In the genomic region with DNA sequence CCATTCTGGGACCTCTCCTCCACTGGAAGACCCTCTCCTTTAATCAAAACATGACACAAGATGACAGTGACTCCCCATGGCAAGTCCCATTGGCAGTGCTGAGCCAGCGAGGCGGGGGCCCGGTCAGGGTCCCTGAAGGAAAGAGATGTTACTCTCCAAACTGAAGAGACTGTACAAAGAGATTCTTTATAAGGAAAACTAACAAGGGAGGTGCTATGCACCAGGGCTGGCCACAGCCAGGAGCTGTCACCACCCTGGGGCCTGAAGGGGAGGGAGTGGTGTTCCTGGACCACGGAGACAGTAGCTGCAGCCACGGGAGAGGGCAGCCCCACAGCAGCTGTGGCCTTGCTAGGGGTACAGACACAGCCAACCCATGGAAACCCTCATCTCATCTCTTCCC, we compare ENCODE assay signal across 11 cellular contexts.
DNase-seq lines count a peak whose midpoint lies in the region; ATAC-seq, FAIRE-seq and TF ChIP-seq lines count a peak whose summit lies in the region.
"Had no signal": no experiment of that assay in that cellular context is flagged by ENCODE, and none has a peak within 500 bp of the region (broad histone marks: within the 10 kb centered on the region; RNA-seq: fewer than 3 reads in every experiment).

No MANE protein-coding gene starts in this region.

- WGBS in pancreas, 2 donors = 85 to 93% methylated on average over 5 of the region's 5 CpGs

- no peaks in the 10 kb centered on the region for H3K27me3 Mint-ChIP-seq in WTC11 (ENCODE audit: low read depth)

- H3K9me3 Mint-ChIP-seq in WTC11 = peaks cover 4% of the 10 kb centered on the region; the same call in 1 of the 2 replicates

- no peaks in the 10 kb centered on the region for H3K27me3 ChIP-seq in HL-60 (ENCODE audit: insufficient read depth, poor library complexity, severe bottlenecking)
- no peaks in the 10 kb centered on the region for H3K27me3 ChIP-seq in pancreas
- H3K27me3 ChIP-seq: dorsolateral prefrontal cortex had no signal

- H3K36me3 Mint-ChIP-seq in WTC11 = 0 out of 2 replicates have a peak, but pooled peaks cover 2% of the 10 kb centered on the region

- DNase-seq in HL-60 (ENCODE audit: low read depth in 1 of 2, low spot score in 1 of 2) (no peak), WTC11 (ENCODE audit: low spot score) (no peak), Right ventricle myocardium superior (peak; percentile 71), posterior vena cava (ENCODE audit: low spot score) (peak; percentile 63), retina (no peak), pancreas (no peak)
- DNase-seq: DMS 273 treated with DMSO at 0.1 percent for 48 hours, dorsolateral prefrontal cortex, NCI-H2081 treated with DMSO at 0.1 percent for 48 hours had no signal

- CTCF ChIA-PET in WTC11 (lab: Charles Lee) = interaction anchor here (1.0 kb wide), 2 partner anchors 37 to 120 kb away, joined by 3 to 5 read pairs; no protein-coding TSS in a partner anchor

- H3K27ac ChIP-seq in HL-60 (replicated peaks) (peak overlapping the region; percentile 87), pancreas (no peak overlapping the region)
- H3K27ac ChIP-seq: dorsolateral prefrontal cortex had no signal

- intact Hi-C loops in Right ventricle myocardium superior (cut with DNase I) = no loop called here
- intact Hi-C loops in posterior vena cava (cut with DNase I) = loop anchor here in 1 of 2 donors (10.0 kb wide), 1 partner anchor 117 kb away; no protein-coding TSS in a partner anchor
- intact Hi-C loops in pancreas (cut with DNase I) = no loop called here

- no peaks in the 10 kb centered on the region for H3K36me3 ChIP-seq in pancreas

- no peaks in the 10 kb centered on the region for H3K9me3 ChIP-seq in pancreas

- H3K27ac Mint-ChIP-seq in WTC11 = peak overlapping the region; percentile 43; the same call in 1 of the 2 replicates

- no peaks in the 10 kb centered on the region for H3K4me1 ChIP-seq in pancreas

- no peaks in the 10 kb centered on the region for H3K4me1 Mint-ChIP-seq in WTC11

- H3K4me3 Mint-ChIP-seq in WTC11 = no peak overlapping the region

- POLR2A ChIA-PET in WTC11 (lab: Charles Lee) = no interaction called here

- ATAC-seq in WTC11 (no peak), Right ventricle myocardium superior (ENCODE audit: poor library complexity) (peak; percentile 85), HG03565 (IDR thresholded peaks at IDR 0.05; ENCODE audit: unreplicated experiment) (no peak), pancreas (no peak)
- ATAC-seq: SK-N-SH treated with all-trans-retinoic acid at 6 μM for 48 hours had no signal

- TF ChIP-seq CTCF in HL-60 (IDR thresholded peaks at IDR 0.05; ENCODE audit: insufficient read depth, low read length) (no peak), WTC11 (IDR thresholded peaks at IDR 0.05) (no peak), pancreas (IDR thresholded peaks at IDR 0.05) (no peak)

- FAIRE-seq in pancreas (lab: Jason Lieb, UNC) = no peak

- H3K4me3 ChIP-seq in HL-60 (replicated peaks; ENCODE audit: insufficient read depth, low read length) (no peak overlapping the region), pancreas (no peak overlapping the region)
- H3K4me3 ChIP-seq: dorsolateral prefrontal cortex had no signal

TF ChIP-seq in WTC11, 78 proteins besides CTCF, POLR2A, EP300 and RAD21 (continues in another document):
- TF ChIP-seq, protein P1, sequence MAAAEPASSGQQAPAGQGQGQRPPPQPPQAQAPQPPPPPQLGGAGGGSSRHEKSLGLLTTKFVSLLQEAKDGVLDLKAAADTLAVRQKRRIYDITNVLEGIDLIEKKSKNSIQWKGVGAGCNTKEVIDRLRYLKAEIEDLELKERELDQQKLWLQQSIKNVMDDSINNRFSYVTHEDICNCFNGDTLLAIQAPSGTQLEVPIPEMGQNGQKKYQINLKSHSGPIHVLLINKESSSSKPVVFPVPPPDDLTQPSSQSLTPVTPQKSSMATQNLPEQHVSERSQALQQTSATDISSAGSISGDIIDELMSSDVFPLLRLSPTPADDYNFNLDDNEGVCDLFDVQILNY (CRISPR knock-in tag; IDR thresholded peaks at IDR 0.05) = no peak
- TF ChIP-seq, protein P2, sequence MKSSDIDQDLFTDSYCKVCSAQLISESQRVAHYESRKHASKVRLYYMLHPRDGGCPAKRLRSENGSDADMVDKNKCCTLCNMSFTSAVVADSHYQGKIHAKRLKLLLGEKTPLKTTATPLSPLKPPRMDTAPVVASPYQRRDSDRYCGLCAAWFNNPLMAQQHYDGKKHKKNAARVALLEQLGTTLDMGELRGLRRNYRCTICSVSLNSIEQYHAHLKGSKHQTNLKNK (CRISPR knock-in tag; IDR thresholded peaks at IDR 0.05) = no peak
- TF ChIP-seq ZBTB21 (CRISPR knock-in tag; IDR thresholded peaks at IDR 0.05; ENCODE audit: borderline replicate concordance) = no peak
- TF ChIP-seq CREM (CRISPR knock-in tag; IDR thresholded peaks at IDR 0.05) = no peak
- TF ChIP-seq IRF2 (CRISPR knock-in tag; IDR thresholded peaks at IDR 0.05; ENCODE audit: borderline replicate concordance, low read depth) = no peak
- TF ChIP-seq, protein P3, sequence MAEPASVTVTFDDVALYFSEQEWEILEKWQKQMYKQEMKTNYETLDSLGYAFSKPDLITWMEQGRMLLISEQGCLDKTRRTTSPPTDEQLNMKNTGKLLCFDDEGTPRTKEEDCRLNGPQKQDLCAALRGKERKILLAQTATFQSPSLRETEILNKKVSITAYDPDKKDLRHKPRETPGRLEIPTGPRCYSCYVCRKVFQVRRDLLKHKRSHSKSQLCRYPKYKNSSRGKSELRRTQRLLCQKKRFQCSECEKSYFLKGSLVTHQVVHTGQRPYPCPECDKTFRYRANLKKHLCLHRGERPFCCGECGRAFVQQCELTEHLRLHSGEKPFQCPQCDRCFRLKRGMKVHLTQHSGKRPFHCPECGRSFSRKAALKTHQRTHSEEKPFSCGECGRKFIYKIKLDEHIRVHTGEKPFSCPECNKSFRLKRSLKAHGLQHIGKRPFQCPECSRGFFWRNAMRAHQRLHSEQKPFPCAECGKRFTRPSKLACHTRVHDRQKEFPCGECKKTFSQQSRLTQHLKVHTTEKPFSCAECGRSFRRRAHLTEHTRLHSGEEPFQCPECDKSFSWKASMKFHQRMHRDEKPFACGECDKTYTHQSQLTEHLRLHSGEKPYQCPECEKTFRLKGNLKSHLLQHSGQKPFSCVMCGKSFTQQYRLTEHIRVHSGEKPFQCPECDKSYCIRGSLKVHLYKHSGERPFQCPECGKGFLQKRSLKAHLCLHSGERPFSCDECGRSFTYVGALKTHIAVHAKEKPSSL (CRISPR knock-in tag; conservative IDR thresholded peaks at IDR 0.05) = no peak
- no peak for TF ChIP-seq TP53 (CRISPR knock-in tag; IDR thresholded peaks at IDR 0.05)
- TF ChIP-seq, protein P4, sequence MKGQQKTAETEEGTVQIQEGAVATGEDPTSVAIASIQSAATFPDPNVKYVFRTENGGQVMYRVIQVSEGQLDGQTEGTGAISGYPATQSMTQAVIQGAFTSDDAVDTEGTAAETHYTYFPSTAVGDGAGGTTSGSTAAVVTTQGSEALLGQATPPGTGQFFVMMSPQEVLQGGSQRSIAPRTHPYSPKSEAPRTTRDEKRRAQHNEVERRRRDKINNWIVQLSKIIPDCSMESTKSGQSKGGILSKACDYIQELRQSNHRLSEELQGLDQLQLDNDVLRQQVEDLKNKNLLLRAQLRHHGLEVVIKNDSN (CRISPR knock-in tag; IDR thresholded peaks at IDR 0.05) = no peak
- no peak for TF ChIP-seq NFYB (CRISPR knock-in tag; conservative IDR thresholded peaks at IDR 0.05; ENCODE audit: low read depth)
- TF ChIP-seq ZNF232 (CRISPR knock-in tag; IDR thresholded peaks at IDR 0.05) = no peak
- TF ChIP-seq, protein P5, sequence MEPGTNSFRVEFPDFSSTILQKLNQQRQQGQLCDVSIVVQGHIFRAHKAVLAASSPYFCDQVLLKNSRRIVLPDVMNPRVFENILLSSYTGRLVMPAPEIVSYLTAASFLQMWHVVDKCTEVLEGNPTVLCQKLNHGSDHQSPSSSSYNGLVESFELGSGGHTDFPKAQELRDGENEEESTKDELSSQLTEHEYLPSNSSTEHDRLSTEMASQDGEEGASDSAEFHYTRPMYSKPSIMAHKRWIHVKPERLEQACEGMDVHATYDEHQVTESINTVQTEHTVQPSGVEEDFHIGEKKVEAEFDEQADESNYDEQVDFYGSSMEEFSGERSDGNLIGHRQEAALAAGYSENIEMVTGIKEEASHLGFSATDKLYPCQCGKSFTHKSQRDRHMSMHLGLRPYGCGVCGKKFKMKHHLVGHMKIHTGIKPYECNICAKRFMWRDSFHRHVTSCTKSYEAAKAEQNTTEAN (CRISPR knock-in tag; IDR thresholded peaks at IDR 0.05) = no peak
- no peak for TF ChIP-seq ZNF317 (CRISPR knock-in tag; IDR thresholded peaks at IDR 0.05; ENCODE audit: borderline replicate concordance, low read depth)
- TF ChIP-seq, protein P6, sequence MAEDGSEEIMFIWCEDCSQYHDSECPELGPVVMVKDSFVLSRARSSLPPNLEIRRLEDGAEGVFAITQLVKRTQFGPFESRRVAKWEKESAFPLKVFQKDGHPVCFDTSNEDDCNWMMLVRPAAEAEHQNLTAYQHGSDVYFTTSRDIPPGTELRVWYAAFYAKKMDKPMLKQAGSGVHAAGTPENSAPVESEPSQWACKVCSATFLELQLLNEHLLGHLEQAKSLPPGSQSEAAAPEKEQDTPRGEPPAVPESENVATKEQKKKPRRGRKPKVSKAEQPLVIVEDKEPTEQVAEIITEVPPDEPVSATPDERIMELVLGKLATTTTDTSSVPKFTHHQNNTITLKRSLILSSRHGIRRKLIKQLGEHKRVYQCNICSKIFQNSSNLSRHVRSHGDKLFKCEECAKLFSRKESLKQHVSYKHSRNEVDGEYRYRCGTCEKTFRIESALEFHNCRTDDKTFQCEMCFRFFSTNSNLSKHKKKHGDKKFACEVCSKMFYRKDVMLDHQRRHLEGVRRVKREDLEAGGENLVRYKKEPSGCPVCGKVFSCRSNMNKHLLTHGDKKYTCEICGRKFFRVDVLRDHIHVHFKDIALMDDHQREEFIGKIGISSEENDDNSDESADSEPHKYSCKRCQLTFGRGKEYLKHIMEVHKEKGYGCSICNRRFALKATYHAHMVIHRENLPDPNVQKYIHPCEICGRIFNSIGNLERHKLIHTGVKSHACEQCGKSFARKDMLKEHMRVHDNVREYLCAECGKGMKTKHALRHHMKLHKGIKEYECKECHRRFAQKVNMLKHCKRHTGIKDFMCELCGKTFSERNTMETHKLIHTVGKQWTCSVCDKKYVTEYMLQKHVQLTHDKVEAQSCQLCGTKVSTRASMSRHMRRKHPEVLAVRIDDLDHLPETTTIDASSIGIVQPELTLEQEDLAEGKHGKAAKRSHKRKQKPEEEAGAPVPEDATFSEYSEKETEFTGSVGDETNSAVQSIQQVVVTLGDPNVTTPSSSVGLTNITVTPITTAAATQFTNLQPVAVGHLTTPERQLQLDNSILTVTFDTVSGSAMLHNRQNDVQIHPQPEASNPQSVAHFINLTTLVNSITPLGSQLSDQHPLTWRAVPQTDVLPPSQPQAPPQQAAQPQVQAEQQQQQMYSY (CRISPR knock-in tag; IDR thresholded peaks at IDR 0.05) = no peak

Comparison
In these comparisons a context has a peak if more than half of its experiments do, and no peak if none do; other contexts are left out.
1. DNase-seq: peak in Right ventricle myocardium superior (single experiment) and posterior vena cava (single experiment); none in HL-60 (0 of 2), WTC11 (single experiment), retina (single experiment) and pancreas (0 of 6).